In the genomic region with DNA sequence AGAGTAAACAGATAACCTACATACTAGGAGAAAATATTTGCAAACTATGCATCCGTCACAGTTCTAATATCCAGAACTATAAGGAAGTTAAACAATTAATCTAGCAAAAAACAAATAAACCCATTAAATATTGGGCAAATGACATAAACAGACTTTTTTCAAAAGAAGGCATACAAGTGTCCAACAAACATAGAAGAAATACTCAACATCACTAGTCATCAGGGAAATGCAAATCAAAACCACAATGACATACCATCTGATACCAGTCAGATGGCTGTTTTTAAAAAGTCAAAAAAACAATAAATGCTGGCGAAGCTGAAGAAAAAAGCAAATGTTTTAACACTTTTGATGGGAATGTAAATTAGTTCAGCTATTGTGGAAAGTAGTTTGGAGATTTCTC, we compare ENCODE assay signal across 22 cellular contexts.
DNase-seq lines count a peak whose midpoint lies in the region; ATAC-seq, FAIRE-seq and TF ChIP-seq lines count a peak whose summit lies in the region.
"Had no signal": no experiment of that assay in that cellular context is flagged by ENCODE, and none has a peak within 500 bp of the region (broad histone marks: within the 10 kb centered on the region; RNA-seq: fewer than 3 reads in every experiment).

No MANE protein-coding gene starts in this region.

- H3K79me2 ChIP-seq in astrocyte (ENCODE audit: insufficient read depth, low read length), result no peaks in the 10 kb centered on the region
- H3K79me2 ChIP-seq in smooth muscle cell (ENCODE audit: low read depth), result no peaks in the 10 kb centered on the region

- H3K27ac ChIP-seq in astrocyte (ENCODE audit: low read depth, low read length) (peak overlapping the region; percentile 26), smooth muscle cell (ENCODE audit: low read depth) (no peak overlapping the region)
- H3K27ac ChIP-seq: 22Rv1, ascending aorta, upper lobe of right lung had no signal

- H3K9me3 ChIP-seq in astrocyte (ENCODE audit: insufficient read depth, low read depth, low read length) (no peaks in the 10 kb centered on the region), smooth muscle cell (replicated peaks; ENCODE audit: low read depth) (no peaks in the 10 kb centered on the region)
- H3K9me3 ChIP-seq: ascending aorta, upper lobe of right lung had no signal

- H3K9ac ChIP-seq in astrocyte (ENCODE audit: low read length) (no peak overlapping the region), smooth muscle cell (ENCODE audit: low read depth) (no peak overlapping the region)

- H2AFZ ChIP-seq in astrocyte (ENCODE audit: low read depth, low read length), result no peak overlapping the region
- H2AFZ ChIP-seq in smooth muscle cell (ENCODE audit: low read depth), result no peak overlapping the region

- FAIRE-seq in astrocyte (lab: Jason Lieb, UNC), result peak; percentile 59
- FAIRE-seq: GM19239 had no signal

- H3K4me3 ChIP-seq in astrocyte (ENCODE audit: insufficient read depth, low read depth, low read length) (no peak overlapping the region), fibroblast of villous mesenchyme (ENCODE audit: low read depth, low read length) (no peak overlapping the region), smooth muscle cell (no peak overlapping the region)
- H3K4me3 ChIP-seq: ascending aorta, upper lobe of right lung had no signal

- H4K20me1 ChIP-seq in astrocyte (ENCODE audit: insufficient read depth, low read length), result no peaks in the 10 kb centered on the region
- no peaks in the 10 kb centered on the region for H4K20me1 ChIP-seq in smooth muscle cell (ENCODE audit: low read depth)

- TF ChIP-seq CTCF in astrocyte (IDR thresholded peaks at IDR 0.05; ENCODE audit: insufficient read depth, low read depth, low read length) (no peak), fibroblast of villous mesenchyme (IDR thresholded peaks at IDR 0.05; ENCODE audit: insufficient read depth, low read depth, low read length) (no peak), smooth muscle cell (IDR thresholded peaks at IDR 0.05; ENCODE audit: borderline replicate concordance, insufficient read depth, poor library complexity, severe bottlenecking) (no peak), glutamatergic neuron (IDR thresholded peaks at IDR 0.05; ENCODE audit: partially characterized antibody, unreplicated experiment) (no peak)

- H3K4me1 Mint-ChIP-seq in astrocyte (ENCODE audit: low read depth, unreplicated experiment) (peaks cover 16% of the 10 kb centered on the region), glutamatergic neuron (ENCODE audit: low read depth, unreplicated experiment) (no peaks in the 10 kb centered on the region)
- H3K4me1 Mint-ChIP-seq: naive thymus-derived CD4-positive, alpha-beta T cell; T-helper 17 cell had no signal

- WGBS in smooth muscle cell (ENCODE audit: low lambda C conversion rate), result 51% methylated on average over 2 of the region's 2 CpGs

- H3K36me3 Mint-ChIP-seq in astrocyte (ENCODE audit: low read depth, unreplicated experiment) (no peaks in the 10 kb centered on the region), glutamatergic neuron (ENCODE audit: unreplicated experiment) (no peaks in the 10 kb centered on the region)

- H3K9me3 Mint-ChIP-seq in astrocyte (ENCODE audit: unreplicated experiment), result no peaks in the 10 kb centered on the region
- no peaks in the 10 kb centered on the region for H3K9me3 Mint-ChIP-seq in glutamatergic neuron (ENCODE audit: unreplicated experiment)

- H3K4me2 ChIP-seq in astrocyte (ENCODE audit: low read length), result peak overlapping the region; percentile 57
- peak overlapping the region; percentile 4 for H3K4me2 ChIP-seq in smooth muscle cell

- H3K4me1 ChIP-seq in astrocyte (ENCODE audit: insufficient read depth, low read length), result peaks cover 11% of the 10 kb centered on the region
- H3K4me1 ChIP-seq in smooth muscle cell (ENCODE audit: low read depth), result no peaks in the 10 kb centered on the region
- H3K4me1 ChIP-seq: ascending aorta, upper lobe of right lung had no signal

- no peaks in the 10 kb centered on the region for H3F3A ChIP-seq in smooth muscle cell (ENCODE audit: low read depth)

- DNase-seq in DMS53 (lab: John Stamatoyannopoulos, UW), result peak; percentile 27
- DNase-seq in DMS53 treated with DMSO at 0.1 percent for 48 hours (lab: John Stamatoyannopoulos, UW; ENCODE audit: unreplicated experiment), result no peak
- peak; percentile 86 for DNase-seq in astrocyte (ENCODE audit: low read depth)
- peak; percentile 53 for DNase-seq in fibroblast of villous mesenchyme (ENCODE audit: low read depth)
- DNase-seq in smooth muscle cell (lab: John Stamatoyannopoulos, UW; ENCODE audit: unreplicated experiment), result no peak
- DNase-seq in glutamatergic neuron, result no peak
- no peak for DNase-seq in DMS114 treated with DMSO at 0.1 percent for 48 hours (lab: John Stamatoyannopoulos, UW; ENCODE audit: unreplicated experiment)
- DNase-seq: activated effector memory CD4-positive, alpha-beta T cell treated with anti-CD3 and anti-CD28 coated beads, Interleukin-2, amount 50 U/mL, for 16 hours; DND-41; KG1; naive thymus-derived CD4-positive, alpha-beta T cell; NK-92 treated with Interleukin-12 subunit alpha and Interleukin-12 subunit beta, amount 100 ng/mL, for 24 hours; stimulated activated CD4-positive, alpha-beta T cell treated with anti-CD3 and anti-CD28 coated beads, Interleukin-15, amount 100 ng/mL, for 24 hours; stimulated activated naive CD4-positive, alpha-beta T cell treated with Interleukin-2 at 50 U/mL for 16 hours; T-helper 17 cell; upper lobe of right lung had no signal

- H3K36me3 ChIP-seq in astrocyte (ENCODE audit: insufficient read depth, low read length), result no peaks in the 10 kb centered on the region
- no peaks in the 10 kb centered on the region for H3K36me3 ChIP-seq in smooth muscle cell (ENCODE audit: low read depth)
- H3K36me3 ChIP-seq: ascending aorta, upper lobe of right lung had no signal

- H3K4me3 Mint-ChIP-seq in astrocyte (ENCODE audit: unreplicated experiment) (no peak overlapping the region), glutamatergic neuron (ENCODE audit: unreplicated experiment) (no peak overlapping the region)
- H3K4me3 Mint-ChIP-seq: naive thymus-derived CD4-positive, alpha-beta T cell; T-helper 17 cell had no signal

- peak overlapping the region; percentile 76 for H3K27ac Mint-ChIP-seq in astrocyte (ENCODE audit: unreplicated experiment)
- H3K27ac Mint-ChIP-seq in glutamatergic neuron (ENCODE audit: unreplicated experiment), result no peak overlapping the region
- H3K27ac Mint-ChIP-seq: naive thymus-derived CD4-positive, alpha-beta T cell; progenitor cell of endocrine pancreas; T-helper 17 cell had no signal

- H3K27me3 ChIP-seq in astrocyte (ENCODE audit: insufficient read depth, low read length) (no peaks in the 10 kb centered on the region), smooth muscle cell (ENCODE audit: low read depth) (no peaks in the 10 kb centered on the region)
- H3K27me3 ChIP-seq: ascending aorta, upper lobe of right lung had no signal

- ATAC-seq in GM19395 (IDR thresholded peaks at IDR 0.05; ENCODE audit: unreplicated experiment), result no peak
- ATAC-seq: naive thymus-derived CD4-positive, alpha-beta T cell; Right ventricle myocardium inferior; T-helper 17 cell; upper lobe of right lung had no signal

- H3K27me3 Mint-ChIP-seq in astrocyte (ENCODE audit: low read depth, unreplicated experiment), result no peaks in the 10 kb centered on the region
- H3K27me3 Mint-ChIP-seq in glutamatergic neuron (ENCODE audit: unreplicated experiment), result no peaks in the 10 kb centered on the region
- H3K27me3 Mint-ChIP-seq: naive thymus-derived CD4-positive, alpha-beta T cell; progenitor cell of endocrine pancreas; T-helper 17 cell had no signal

Comparison
In these comparisons a context has a peak if more than half of its experiments do, and no peak if none do; other contexts are left out.
1. DNase-seq: peak in DMS53 (single experiment), astrocyte (single experiment) and fibroblast of villous mesenchyme (single experiment); none in DMS53 treated with DMSO at 0.1 percent for 48 hours (single experiment), smooth muscle cell (single experiment), glutamatergic neuron (single experiment) and DMS114 treated with DMSO at 0.1 percent for 48 hours (single experiment).